Comparison of ENCODE assay signal across 1 cellular context in the genomic region with DNA sequence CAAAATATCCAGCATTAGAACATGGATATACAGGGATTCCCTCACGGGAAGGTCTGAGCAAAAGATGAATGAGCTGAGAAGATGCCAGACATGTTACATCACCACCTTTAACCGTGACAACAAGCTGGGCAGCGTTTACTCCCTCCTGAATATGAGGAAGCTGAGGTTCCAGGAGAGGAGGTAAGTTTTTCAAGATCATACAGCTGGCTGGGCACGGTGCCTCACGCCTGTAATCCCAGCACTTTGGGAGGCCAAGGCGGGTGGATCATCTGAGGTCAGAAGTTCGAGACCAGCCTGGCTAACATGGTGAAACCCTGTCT.
A peak's percentile ranks its signal among the peaks of the same experiment; 100 is the strongest.
TF ChIP-seq lines count a peak whose summit lies in the region.

No MANE protein-coding gene starts in this region.

TF ChIP-seq in IMR-90, 13 proteins besides CTCF, POLR2A, EP300 and RAD21:
- TF ChIP-seq CEBPB (IDR thresholded peaks at IDR 0.05; ENCODE audit: low read depth, low read length), result peak; percentile 73
